In the genomic region with DNA sequence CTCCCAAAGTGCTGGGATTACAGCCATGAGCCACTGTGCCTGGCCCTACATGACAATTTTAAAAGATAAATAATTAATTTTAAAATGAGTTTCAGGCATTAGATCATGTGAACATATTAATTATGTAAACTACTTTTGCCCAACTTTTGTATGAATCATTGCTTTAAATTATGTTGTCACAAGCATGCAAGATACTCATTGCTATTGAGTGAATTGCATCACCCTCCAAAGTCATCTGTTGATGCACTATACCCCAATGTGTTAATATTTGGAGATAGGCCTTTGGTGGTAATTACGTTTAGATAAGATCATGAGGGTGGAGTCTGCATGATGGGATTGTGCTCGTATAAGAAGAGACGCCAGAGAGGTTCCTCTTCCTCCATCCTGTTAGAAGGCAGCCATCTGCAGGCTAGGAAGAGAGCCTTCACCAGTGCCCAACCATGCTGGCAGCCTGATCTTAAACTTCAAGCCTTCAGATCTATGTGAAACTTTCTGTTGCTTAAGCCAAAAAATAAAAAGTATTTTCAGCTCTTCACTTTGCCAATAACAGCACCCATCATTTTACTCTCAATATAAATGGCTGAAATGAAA, we compare ENCODE assay signal across 24 cellular contexts.
DNase-seq lines count a peak whose midpoint lies in the region; ATAC-seq, FAIRE-seq and TF ChIP-seq lines count a peak whose summit lies in the region.
"Had no signal": no experiment of that assay in that cellular context is flagged by ENCODE, and none has a peak within 500 bp of the region (broad histone marks: within the 10 kb centered on the region; RNA-seq: fewer than 3 reads in every experiment).

No MANE protein-coding gene starts in this region.

- no peak for TF ChIP-seq EP300 in gastroesophageal sphincter (IDR thresholded peaks at IDR 0.05)

- ATAC-seq in gastroesophageal sphincter, result no peak
- ATAC-seq in HG02840 (IDR thresholded peaks at IDR 0.05; ENCODE audit: low FRiP score, unreplicated experiment), result no peak
- ATAC-seq in HG02870 (IDR thresholded peaks at IDR 0.05; ENCODE audit: unreplicated experiment), result no peak

- H3K36me3 ChIP-seq in gastroesophageal sphincter, result no peaks in the 10 kb centered on the region
- H3K36me3 ChIP-seq: stomach had no signal

- TF ChIP-seq CTCF in gastroesophageal sphincter (IDR thresholded peaks at IDR 0.05), result no peak

- no peaks in the 10 kb centered on the region for H3K4me1 ChIP-seq in gastroesophageal sphincter
- H3K4me1 ChIP-seq: stomach had no signal

- peak; percentile 61 for DNase-seq in NCI-H1105 treated with DMSO at 0.1 percent for 48 hours (lab: John Stamatoyannopoulos, UW)
- no peak for DNase-seq in NCI-H1105 (lab: John Stamatoyannopoulos, UW)
- DNase-seq in SK-N-DZ (ENCODE audit: low spot score), result peak; percentile 9
- DNase-seq in fibroblast of peridontal ligament (ENCODE audit: extremely low read depth), result peak; percentile 10
- no peak for DNase-seq in urothelium cell line (ENCODE audit: low spot score)
- DNase-seq: activated CD4-positive, alpha-beta T cell treated with anti-CD3 and anti-CD28 coated beads, Interleukin-2, amount 10 ng/mL, durations not matched to agents 7 days and 5 days; activated naive CD8-positive, alpha-beta T cell treated with anti-CD3 and anti-CD28 coated beads, Interleukin-2, amount 10 ng/mL, durations not matched to agents 7 days and 5 days; KG1; kidney; mammary epithelial cell; NCI-H1048; NCI-H2081; NCI-H510A; retina; Right ventricle myocardium superior; stimulated activated CD4-positive, alpha-beta T cell treated with anti-CD3 and anti-CD28 coated beads, Interleukin-4, amount 100 ng/mL, for 4 hours; stomach had no signal

- no peaks in the 10 kb centered on the region for H3K9me3 ChIP-seq in gastroesophageal sphincter
- H3K9me3 ChIP-seq: stomach had no signal

- FAIRE-seq in urothelium cell line (lab: Jason Lieb, UNC), result peak; percentile 62
- FAIRE-seq: A204.1, colon, G401.6, kidney had no signal

- 45 to 54% methylated on average over 3 of the region's 3 CpGs for WGBS in gastroesophageal sphincter (ENCODE audit: low coverage in 1 of 2), 2 donors

- TF ChIP-seq POLR2A in gastroesophageal sphincter (IDR thresholded peaks at IDR 0.05), result no peak

- H3K27me3 ChIP-seq in gastroesophageal sphincter, result no peaks in the 10 kb centered on the region
- H3K27me3 ChIP-seq: hepatocyte, stomach had no signal

- H3K4me3 ChIP-seq in gastroesophageal sphincter, result no peak overlapping the region
- H3K4me3 ChIP-seq: hepatocyte, stomach had no signal

- H3K27ac ChIP-seq in gastroesophageal sphincter, result no peak overlapping the region
- H3K27ac ChIP-seq: hepatocyte, stomach had no signal

Comparison
In these comparisons a context has a peak if more than half of its experiments do, and no peak if none do; other contexts are left out.
1. DNase-seq: peak in NCI-H1105 treated with DMSO at 0.1 percent for 48 hours (single experiment), SK-N-DZ (single experiment) and fibroblast of peridontal ligament (single experiment); none in NCI-H1105 (single experiment) and urothelium cell line (single experiment).